Comparison of ENCODE assay signal across 1 cellular context in the genomic region with DNA sequence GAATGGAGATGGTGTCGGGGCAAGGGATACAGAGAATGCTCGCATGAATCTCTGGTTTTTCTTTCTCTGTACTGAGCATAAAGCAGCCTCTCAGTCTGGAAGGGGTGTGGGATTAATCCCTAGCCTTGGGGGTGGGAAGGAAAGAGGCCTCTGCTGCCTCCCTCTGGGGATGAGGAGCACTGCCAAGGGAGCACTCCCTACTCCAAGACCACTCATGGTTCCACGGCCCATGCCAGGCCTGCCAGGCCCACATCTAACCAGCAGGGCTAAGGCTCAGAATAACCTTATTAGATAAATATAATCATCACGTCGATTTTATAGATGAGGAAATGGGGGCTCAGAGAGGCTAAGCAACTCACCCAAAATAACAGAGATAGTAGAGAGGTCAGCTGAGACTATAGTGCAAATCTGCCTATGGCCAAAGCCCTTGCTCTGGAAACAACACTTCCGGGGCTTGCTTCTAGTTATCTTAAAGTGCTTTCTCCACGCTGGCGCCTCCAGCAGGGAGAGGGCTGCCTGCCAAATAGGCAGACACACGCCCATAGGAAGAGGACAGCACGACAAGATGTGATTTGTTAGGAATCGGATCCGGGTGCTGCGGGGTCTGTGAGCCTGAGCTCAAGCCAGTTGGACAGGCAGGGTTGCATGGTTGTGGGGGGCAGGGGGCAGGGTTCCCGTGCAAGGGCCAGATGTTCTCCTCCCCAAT.
TF ChIP-seq lines count a peak whose summit lies in the region.

No MANE protein-coding gene starts in this region.

TF ChIP-seq in GM23338, 12 proteins besides CTCF, POLR2A, EP300 and RAD21 (continued from another document):
- TF ChIP-seq, protein P1, sequence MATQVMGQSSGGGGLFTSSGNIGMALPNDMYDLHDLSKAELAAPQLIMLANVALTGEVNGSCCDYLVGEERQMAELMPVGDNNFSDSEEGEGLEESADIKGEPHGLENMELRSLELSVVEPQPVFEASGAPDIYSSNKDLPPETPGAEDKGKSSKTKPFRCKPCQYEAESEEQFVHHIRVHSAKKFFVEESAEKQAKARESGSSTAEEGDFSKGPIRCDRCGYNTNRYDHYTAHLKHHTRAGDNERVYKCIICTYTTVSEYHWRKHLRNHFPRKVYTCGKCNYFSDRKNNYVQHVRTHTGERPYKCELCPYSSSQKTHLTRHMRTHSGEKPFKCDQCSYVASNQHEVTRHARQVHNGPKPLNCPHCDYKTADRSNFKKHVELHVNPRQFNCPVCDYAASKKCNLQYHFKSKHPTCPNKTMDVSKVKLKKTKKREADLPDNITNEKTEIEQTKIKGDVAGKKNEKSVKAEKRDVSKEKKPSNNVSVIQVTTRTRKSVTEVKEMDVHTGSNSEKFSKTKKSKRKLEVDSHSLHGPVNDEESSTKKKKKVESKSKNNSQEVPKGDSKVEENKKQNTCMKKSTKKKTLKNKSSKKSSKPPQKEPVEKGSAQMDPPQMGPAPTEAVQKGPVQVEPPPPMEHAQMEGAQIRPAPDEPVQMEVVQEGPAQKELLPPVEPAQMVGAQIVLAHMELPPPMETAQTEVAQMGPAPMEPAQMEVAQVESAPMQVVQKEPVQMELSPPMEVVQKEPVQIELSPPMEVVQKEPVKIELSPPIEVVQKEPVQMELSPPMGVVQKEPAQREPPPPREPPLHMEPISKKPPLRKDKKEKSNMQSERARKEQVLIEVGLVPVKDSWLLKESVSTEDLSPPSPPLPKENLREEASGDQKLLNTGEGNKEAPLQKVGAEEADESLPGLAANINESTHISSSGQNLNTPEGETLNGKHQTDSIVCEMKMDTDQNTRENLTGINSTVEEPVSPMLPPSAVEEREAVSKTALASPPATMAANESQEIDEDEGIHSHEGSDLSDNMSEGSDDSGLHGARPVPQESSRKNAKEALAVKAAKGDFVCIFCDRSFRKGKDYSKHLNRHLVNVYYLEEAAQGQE (IDR thresholded peaks at IDR 0.05; ENCODE audit: unreplicated experiment) = no peak
- TF ChIP-seq EZH2phosphoT487 (IDR thresholded peaks at IDR 0.05; ENCODE audit: unreplicated experiment) = no peak
- TF ChIP-seq POLR2AphosphoS5 (IDR thresholded peaks at IDR 0.05; ENCODE audit: low read depth) = no peak
- TF ChIP-seq ZNF331 (CRISPR knock-in tag; IDR thresholded peaks at IDR 0.05; ENCODE audit: low read depth) = no peak
- TF ChIP-seq CREB1 (CRISPR knock-in tag; IDR thresholded peaks at IDR 0.05; ENCODE audit: low read depth) = no peak
- TF ChIP-seq JUNB (IDR thresholded peaks at IDR 0.05; ENCODE audit: unreplicated experiment) = no peak
- TF ChIP-seq, protein P2, sequence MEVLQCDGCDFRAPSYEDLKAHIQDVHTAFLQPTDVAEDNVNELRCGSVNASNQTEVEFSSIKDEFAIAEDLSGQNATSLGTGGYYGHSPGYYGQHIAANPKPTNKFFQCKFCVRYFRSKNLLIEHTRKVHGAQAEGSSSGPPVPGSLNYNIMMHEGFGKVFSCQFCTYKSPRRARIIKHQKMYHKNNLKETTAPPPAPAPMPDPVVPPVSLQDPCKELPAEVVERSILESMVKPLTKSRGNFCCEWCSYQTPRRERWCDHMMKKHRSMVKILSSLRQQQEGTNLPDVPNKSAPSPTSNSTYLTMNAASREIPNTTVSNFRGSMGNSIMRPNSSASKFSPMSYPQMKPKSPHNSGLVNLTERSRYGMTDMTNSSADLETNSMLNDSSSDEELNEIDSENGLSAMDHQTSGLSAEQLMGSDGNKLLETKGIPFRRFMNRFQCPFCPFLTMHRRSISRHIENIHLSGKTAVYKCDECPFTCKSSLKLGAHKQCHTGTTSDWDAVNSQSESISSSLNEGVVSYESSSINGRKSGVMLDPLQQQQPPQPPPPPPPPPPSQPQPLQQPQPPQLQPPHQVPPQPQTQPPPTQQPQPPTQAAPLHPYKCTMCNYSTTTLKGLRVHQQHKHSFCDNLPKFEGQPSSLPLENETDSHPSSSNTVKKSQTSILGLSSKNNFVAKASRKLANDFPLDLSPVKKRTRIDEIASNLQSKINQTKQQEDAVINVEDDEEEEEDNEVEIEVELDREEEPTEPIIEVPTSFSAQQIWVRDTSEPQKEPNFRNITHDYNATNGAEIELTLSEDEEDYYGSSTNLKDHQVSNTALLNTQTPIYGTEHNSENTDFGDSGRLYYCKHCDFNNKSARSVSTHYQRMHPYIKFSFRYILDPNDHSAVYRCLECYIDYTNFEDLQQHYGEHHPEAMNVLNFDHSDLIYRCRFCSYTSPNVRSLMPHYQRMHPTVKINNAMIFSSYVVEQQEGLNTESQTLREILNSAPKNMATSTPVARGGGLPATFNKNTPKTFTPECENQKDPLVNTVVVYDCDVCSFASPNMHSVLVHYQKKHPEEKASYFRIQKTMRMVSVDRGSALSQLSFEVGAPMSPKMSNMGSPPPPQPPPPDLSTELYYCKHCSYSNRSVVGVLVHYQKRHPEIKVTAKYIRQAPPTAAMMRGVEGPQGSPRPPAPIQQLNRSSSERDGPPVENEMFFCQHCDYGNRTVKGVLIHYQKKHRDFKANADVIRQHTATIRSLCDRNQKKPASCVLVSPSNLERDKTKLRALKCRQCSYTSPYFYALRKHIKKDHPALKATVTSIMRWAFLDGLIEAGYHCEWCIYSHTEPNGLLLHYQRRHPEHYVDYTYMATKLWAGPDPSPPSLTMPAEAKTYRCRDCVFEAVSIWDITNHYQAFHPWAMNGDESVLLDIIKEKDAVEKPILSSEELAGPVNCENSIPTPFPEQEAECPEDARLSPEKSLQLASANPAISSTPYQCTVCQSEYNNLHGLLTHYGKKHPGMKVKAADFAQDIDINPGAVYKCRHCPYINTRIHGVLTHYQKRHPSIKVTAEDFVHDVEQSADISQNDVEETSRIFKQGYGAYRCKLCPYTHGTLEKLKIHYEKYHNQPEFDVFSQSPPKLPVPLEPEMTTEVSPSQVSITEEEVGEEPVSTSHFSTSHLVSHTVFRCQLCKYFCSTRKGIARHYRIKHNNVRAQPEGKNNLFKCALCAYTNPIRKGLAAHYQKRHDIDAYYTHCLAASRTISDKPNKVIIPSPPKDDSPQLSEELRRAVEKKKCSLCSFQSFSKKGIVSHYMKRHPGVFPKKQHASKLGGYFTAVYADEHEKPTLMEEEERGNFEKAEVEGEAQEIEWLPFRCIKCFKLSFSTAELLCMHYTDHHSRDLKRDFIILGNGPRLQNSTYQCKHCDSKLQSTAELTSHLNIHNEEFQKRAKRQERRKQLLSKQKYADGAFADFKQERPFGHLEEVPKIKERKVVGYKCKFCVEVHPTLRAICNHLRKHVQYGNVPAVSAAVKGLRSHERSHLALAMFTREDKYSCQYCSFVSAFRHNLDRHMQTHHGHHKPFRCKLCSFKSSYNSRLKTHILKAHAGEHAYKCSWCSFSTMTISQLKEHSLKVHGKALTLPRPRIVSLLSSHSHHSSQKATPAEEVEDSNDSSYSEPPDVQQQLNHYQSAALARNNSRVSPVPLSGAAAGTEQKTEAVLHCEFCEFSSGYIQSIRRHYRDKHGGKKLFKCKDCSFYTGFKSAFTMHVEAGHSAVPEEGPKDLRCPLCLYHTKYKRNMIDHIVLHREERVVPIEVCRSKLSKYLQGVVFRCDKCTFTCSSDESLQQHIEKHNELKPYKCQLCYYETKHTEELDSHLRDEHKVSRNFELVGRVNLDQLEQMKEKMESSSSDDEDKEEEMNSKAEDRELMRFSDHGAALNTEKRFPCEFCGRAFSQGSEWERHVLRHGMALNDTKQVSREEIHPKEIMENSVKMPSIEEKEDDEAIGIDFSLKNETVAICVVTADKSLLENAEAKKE (CRISPR knock-in tag; IDR thresholded peaks at IDR 0.05) = no peak
- TF ChIP-seq STAT1 (IDR thresholded peaks at IDR 0.05; ENCODE audit: unreplicated experiment) = no peak
